Comparison of ENCODE assay signal across 12 cellular contexts in genomic region chr19:54172413-54172763, GRCh38. TPM values are rescaled to one million over a fixed set of nuclear protein-coding genes. Genes with fewer than 3 reads are reported as not detected.
DNase-seq lines count a peak whose midpoint lies in the region; FAIRE-seq and TF ChIP-seq lines count a peak whose summit lies in the region.
"Had no signal": no experiment of that assay in that cellular context is flagged by ENCODE, and none has a peak within 500 bp of the region (broad histone marks: within the 10 kb centered on the region; RNA-seq: fewer than 3 reads in every experiment).

No MANE protein-coding gene starts in this region.

- TF ChIP-seq EP300 in stomach (IDR thresholded peaks at IDR 0.05): no peak

- H3K4me2 ChIP-seq in neural progenitor cell: no peak overlapping the region

- no peaks in the 10 kb centered on the region for H3K27me3 ChIP-seq in bronchial epithelial cell (ENCODE audit: control insufficient read depth, insufficient read depth, low read length)
- peaks cover 0 to 17% (median 4%) of the 10 kb centered on the region in 3 donors for H3K27me3 ChIP-seq in stomach
- no peaks in the 10 kb centered on the region for H3K27me3 ChIP-seq in neural progenitor cell

- H3K36me3 Mint-ChIP-seq in neural progenitor cell: peaks cover 5% of the 10 kb centered on the region
- H3K36me3 Mint-ChIP-seq: activated naive CD8-positive, alpha-beta T cell treated with anti-CD3 and anti-CD28 coated beads, Interleukin-2, amount 10 ng/mL, durations not matched to agents 7 days and 5 days had no signal

- no peaks in the 10 kb centered on the region for H3K79me2 ChIP-seq in neural progenitor cell (ENCODE audit: low read depth)

- no peaks in the 10 kb centered on the region for H3K4me1 Mint-ChIP-seq in neural progenitor cell
- H3K4me1 Mint-ChIP-seq: activated naive CD8-positive, alpha-beta T cell treated with anti-CD3 and anti-CD28 coated beads, Interleukin-2, amount 10 ng/mL, durations not matched to agents 7 days and 5 days had no signal

- H3K9me3 ChIP-seq in stomach (no peaks in the 10 kb centered on the region), neural progenitor cell (ENCODE audit: low read depth) (no peaks in the 10 kb centered on the region)

- H3K27me3 Mint-ChIP-seq in neural progenitor cell (ENCODE audit: insufficient read depth, low read depth): peaks cover 9% of the 10 kb centered on the region
- H3K27me3 Mint-ChIP-seq: activated naive CD8-positive, alpha-beta T cell treated with anti-CD3 and anti-CD28 coated beads, Interleukin-2, amount 10 ng/mL, durations not matched to agents 7 days and 5 days had no signal

- H3K4me1 ChIP-seq in stomach (peaks cover 9 to 26% (median 20%) of the 10 kb centered on the region in 4 donors), neural progenitor cell (peaks cover 3% of the 10 kb centered on the region)

- 4 to 33% (median 19%) methylated on average over 3 to 6 of the region's 7 CpGs for WGBS in stomach, 5 donors

- no peak overlapping the region for H2AFZ ChIP-seq in neural progenitor cell (replicated peaks)

- peak overlapping the region; percentile 59 for H3K4me3 ChIP-seq in bronchial epithelial cell (ENCODE audit: low read depth, low read length)
- H3K4me3 ChIP-seq in stomach: peak overlapping the region; percentile 42 to 59 (median 48)
- no peak overlapping the region for H3K4me3 ChIP-seq in neural progenitor cell

- no peak overlapping the region for H3K4me3 Mint-ChIP-seq in neural progenitor cell
- H3K4me3 Mint-ChIP-seq: activated naive CD8-positive, alpha-beta T cell treated with anti-CD3 and anti-CD28 coated beads, Interleukin-2, amount 10 ng/mL, durations not matched to agents 7 days and 5 days; T-helper 1 cell treated with Interleukin-12 subunit alpha and Interleukin-12 subunit beta and Interleukin-4 antibody, amounts not matched to agents 30 μg/mL and 1 μg/mL, for 36 hours had no signal

- no peak for FAIRE-seq in bronchial epithelial cell (lab: Jason Lieb, UNC)
- FAIRE-seq: endometrium had no signal

- intact Hi-C loops in stomach (cut with DNase I; ENCODE audit: low total_unique reads): loop anchor here (5.0 kb wide), 1 partner anchor 60 kb away; no protein-coding TSS in a partner anchor

- H3K36me3 ChIP-seq in bronchial epithelial cell (ENCODE audit: control insufficient read depth, insufficient read depth, low read length) (peaks cover 2% of the 10 kb centered on the region), stomach (peaks cover 6 to 17% (median 10%) of the 10 kb centered on the region in 4 donors), neural progenitor cell (no peaks in the 10 kb centered on the region)

- no peak overlapping the region for H3K27ac Mint-ChIP-seq in neural progenitor cell
- H3K27ac Mint-ChIP-seq: activated naive CD8-positive, alpha-beta T cell treated with anti-CD3 and anti-CD28 coated beads, Interleukin-2, amount 10 ng/mL, durations not matched to agents 7 days and 5 days; T-helper 1 cell treated with Interleukin-12 subunit alpha and Interleukin-12 subunit beta and Interleukin-4 antibody, amounts not matched to agents 30 μg/mL and 1 μg/mL, for 36 hours had no signal

- peaks cover 3% of the 10 kb centered on the region for H4K20me1 ChIP-seq in neural progenitor cell (ENCODE audit: low read depth)

- H3K9me3 Mint-ChIP-seq in neural progenitor cell: no peaks in the 10 kb centered on the region
- H3K9me3 Mint-ChIP-seq: activated naive CD8-positive, alpha-beta T cell treated with anti-CD3 and anti-CD28 coated beads, Interleukin-2, amount 10 ng/mL, durations not matched to agents 7 days and 5 days; T-helper 1 cell treated with Interleukin-12 subunit alpha and Interleukin-12 subunit beta and Interleukin-4 antibody, amounts not matched to agents 30 μg/mL and 1 μg/mL, for 36 hours had no signal

- H3K9ac ChIP-seq in neural progenitor cell: no peak overlapping the region

- TF ChIP-seq POLR2A in stomach (IDR thresholded peaks at IDR 0.05): no peak

- DNase-seq in DMS153 (lab: John Stamatoyannopoulos, UW): peak; percentile 42
- DNase-seq in DMS153 treated with DMSO at 0.1 percent for 48 hours (lab: John Stamatoyannopoulos, UW; ENCODE audit: unreplicated experiment): no peak
- no peak for DNase-seq in bronchial epithelial cell (ENCODE audit: low read depth)
- peak; percentile 51 for DNase-seq in kidney tubule cell (ENCODE audit: low spot score)
- no peak for DNase-seq in stomach
- DNase-seq in NCI-H187 treated with DMSO at 0.1 percent for 48 hours (lab: John Stamatoyannopoulos, UW): no peak
- no peak for DNase-seq in hippocampal formation (lab: John Stamatoyannopoulos, UW)
- no peak for DNase-seq in neural progenitor cell (ENCODE audit: low spot score)
- DNase-seq: activated CD8-positive, alpha-beta memory T cell treated with anti-CD3 and anti-CD28 coated beads for 24 hours; activated naive CD8-positive, alpha-beta T cell treated with anti-CD3 and anti-CD28 coated beads, Interleukin-2, amount 10 ng/mL, durations not matched to agents 7 days and 5 days had no signal

- peak overlapping the region; percentile 80 to 88 (median 82) for H3K27ac ChIP-seq in stomach
- H3K27ac ChIP-seq in neural progenitor cell: no peak overlapping the region

- H3F3A ChIP-seq in neural progenitor cell (ENCODE audit: low read depth): peaks cover 16% of the 10 kb centered on the region

- no peak for TF ChIP-seq CTCF in bronchial epithelial cell (IDR thresholded peaks at IDR 0.05; ENCODE audit: insufficient read depth, low read length, severe bottlenecking)
- TF ChIP-seq CTCF in stomach (IDR thresholded peaks at IDR 0.05): no peak
- TF ChIP-seq CTCF in neural progenitor cell (IDR thresholded peaks at IDR 0.05): no peak

RNA-seq across cellular contexts. Expression of gene TMC4, which starts 0.6 kb away (rescaled TPM):
- total RNA-seq in bronchial epithelial cell: 23.2 and 25.0 TPM in 2 replicates
- 10 to 100 TPM; 28.0 to 99.5 (median 47.1) TPM for total RNA-seq in stomach
- polyA plus RNA-seq in stomach: 10 to 100 TPM; 33.4 to 49.8 (median 39.3) TPM
- total RNA-seq in neural progenitor cell (ENCODE audit: low replicate concordance): 0.46 TPM in 1 of 2 replicates, not detected in the other

RNA-seq across cellular contexts. Expression of gene LENG1, which starts 12.9 kb away (rescaled TPM):
- total RNA-seq in bronchial epithelial cell: 9.7 and 13.4 TPM in 2 replicates
- 10 to 100 TPM in 2 of 5 donors, 1 to 10 TPM in 1, not detected in 2; 4.2 to 35.6 (median 21.0) TPM for total RNA-seq in stomach
- 10 to 100 TPM in 1 of 3 donors, 1 to 10 TPM in 2; 8.2 to 12.0 (median 8.6) TPM for polyA plus RNA-seq in stomach
- total RNA-seq in neural progenitor cell (ENCODE audit: low replicate concordance): 2.7 and 5.4 TPM in 2 replicates

RNA-seq across cellular contexts. Expression of gene MBOAT7, which starts 17.0 kb away (rescaled TPM):
- total RNA-seq in bronchial epithelial cell: 6.8 and 10.6 TPM in 2 replicates
- total RNA-seq in stomach: 1,000 to 10,000 TPM in 1 of 5 donors, 100 to 1,000 TPM in 1, 10 to 100 TPM in 3; 22.0 to 1,215 (median 95.1) TPM
- 10 to 100 TPM; 14.1 to 20.6 (median 19.1) TPM for polyA plus RNA-seq in stomach
- total RNA-seq in neural progenitor cell (ENCODE audit: low replicate concordance): 20.0 and 91.0 TPM in 2 replicates

RNA-seq across cellular contexts. Expression of gene TSEN34, which starts 18.7 kb away (rescaled TPM):
- total RNA-seq in bronchial epithelial cell (47.9 and 50.2 TPM in 2 replicates), stomach (100 to 1,000 TPM in 1 of 5 donors, 10 to 100 TPM in 4; 25.5 to 147 (median 34.5) TPM), neural progenitor cell (ENCODE audit: low replicate concordance) (10.3 and 37.3 TPM in 2 replicates)
- 10 to 100 TPM; 35.3 to 54.1 (median 45.1) TPM for polyA plus RNA-seq in stomach

RNA-seq across cellular contexts. Expression of gene RPS9, which starts 28.3 kb away (rescaled TPM):
- 2,761 and 3,132 TPM in 2 replicates for total RNA-seq in bronchial epithelial cell
- total RNA-seq in stomach: 1,000 to 10,000 TPM in 4 of 5 donors, 100 to 1,000 TPM in 1; 634 to 2,012 (median 1,471) TPM
- 1,000 to 10,000 TPM; 4,159 to 5,346 (median 4,356) TPM for polyA plus RNA-seq in stomach
- total RNA-seq in neural progenitor cell (ENCODE audit: low replicate concordance): 1,773 and 2,732 TPM in 2 replicates

Comparison
In these comparisons a context has a peak if more than half of its experiments do, and no peak if none do; other contexts are left out.
1. DNase-seq: peak in DMS153 (single experiment) and kidney tubule cell (single experiment); none in DMS153 treated with DMSO at 0.1 percent for 48 hours (single experiment), bronchial epithelial cell (single experiment), stomach (single experiment), NCI-H187 treated with DMSO at 0.1 percent for 48 hours (single experiment), hippocampal formation (0 of 2) and neural progenitor cell (single experiment).
2. RNA of gene TMC4, which starts 0.6 kb away (total RNA-seq): 28.0 to 99.5 TPM in stomach and 23.2 to 25.0 TPM in bronchial epithelial cell; 0.46 TPM in neural progenitor cell; every median in the first group is over 10 times any median in the second.